13 cellular contexts compared by ENCODE assay signal in genomic region chr19:43003634-43004033, GRCh38. TPM values are rescaled to one million over a fixed set of nuclear protein-coding genes. Genes with fewer than 3 reads are reported as not detected.
DNase-seq lines count a peak whose midpoint lies in the region; ATAC-seq and TF ChIP-seq lines count a peak whose summit lies in the region.
"Not testable (repeated sequence)": the region's sequence is repeated elsewhere in the genome, so short reads cannot be mapped to it uniquely, and the experiment has no call there.
"Had no signal": no experiment of that assay in that cellular context is flagged by ENCODE, and none has a peak within 500 bp of the region (broad histone marks: within the 10 kb centered on the region; RNA-seq: fewer than 3 reads in every experiment).

No MANE protein-coding gene starts in this region.

- BruUV-seq in Caco-2 (replicated peaks; lab: Mats Ljungman, UMichigan); PC-9 (replicated peaks; lab: Mats Ljungman, UMichigan): not testable (repeated sequence)

- H3K9me2 ChIP-seq in PC-9 (ENCODE audit: insufficient read depth) = not testable (repeated sequence)

- H3K4me3 Mint-ChIP-seq in Caco-2 (ENCODE audit: unreplicated experiment) = peak overlapping the region; percentile 22
- H3K4me3 Mint-ChIP-seq in HFFc6 = peak overlapping the region; percentile 32; the same call in 1 of the 2 replicates
- H3K4me3 Mint-ChIP-seq in WTC11 = not testable (repeated sequence)

- H2AFZ ChIP-seq in PC-9 = not testable (repeated sequence)

- not testable (repeated sequence) for H3K9me3 ChIP-seq in Caco-2; PC-9 (ENCODE audit: insufficient read depth, low read depth); skeletal muscle tissue (ENCODE audit: control insufficient read depth in 3 of 3, low read length in 3 of 3)

- H3K27ac Mint-ChIP-seq in Caco-2 (ENCODE audit: unreplicated experiment) (peak overlapping the region; percentile 93), HFFc6 (peak overlapping the region; percentile 83), WTC11 (peak overlapping the region; percentile 96)

- peaks cover 13% of the 10 kb centered on the region; the same call in 1 of the 2 replicates for H3F3A ChIP-seq in PC-9 (ENCODE audit: insufficient read depth, low read depth)

- POLR2A ChIA-PET in Caco-2 (lab: Charles Lee); PC-9 (lab: Charles Lee; ENCODE audit: unreplicated experiment); WTC11 (lab: Charles Lee): not testable (repeated sequence)

- DNase-seq in Caco-2; HFFc6; WTC11 (ENCODE audit: low spot score): not testable (repeated sequence)
- peak in 1 of 2 experiments; percentile 41 for DNase-seq in PC-9
- peak; percentile 59 for DNase-seq in epithelial cell of esophagus (ENCODE audit: low read depth)
- peak; percentile 21 for DNase-seq in kidney tubule cell (ENCODE audit: low spot score)

- not testable (repeated sequence) for H3K4me3 ChIP-seq in Caco-2 (ENCODE audit: low read depth, low read length); PC-9; epithelial cell of esophagus (ENCODE audit: low read length); skeletal muscle tissue (ENCODE audit: low read length in 3 of 3)

- peaks cover 24% of the 10 kb centered on the region for H3K9me3 Mint-ChIP-seq in Caco-2 (ENCODE audit: unreplicated experiment)
- H3K9me3 Mint-ChIP-seq in HFFc6, WTC11: not testable (repeated sequence)

- H3K27me3 Mint-ChIP-seq in Caco-2 (ENCODE audit: insufficient read depth, unreplicated experiment); HFFc6 (ENCODE audit: insufficient read depth); WTC11 (ENCODE audit: low read depth): not testable (repeated sequence)

- H3K9ac ChIP-seq in skeletal muscle tissue (ENCODE audit: low read depth in 1 of 3, low read length in 3 of 3) = not testable (repeated sequence)

- not testable (repeated sequence) for H3K4me2 ChIP-seq in PC-9

- H3K4me1 ChIP-seq in Caco-2 (peaks cover 10% of the 10 kb centered on the region), PC-9 (replicated peaks; ENCODE audit: insufficient read depth) (peaks cover 21% of the 10 kb centered on the region)
- H3K4me1 ChIP-seq in skeletal muscle tissue (ENCODE audit: control insufficient read depth in 3 of 3, insufficient read depth in 3 of 3, low read length in 3 of 3) = not testable (repeated sequence)

- not testable (repeated sequence) for H3K36me3 ChIP-seq in Caco-2 (ENCODE audit: control insufficient read depth, insufficient read depth, low read length); PC-9 (ENCODE audit: low read depth); skeletal muscle tissue (ENCODE audit: control insufficient read depth in 3 of 3, insufficient read depth in 3 of 3, low read length in 3 of 3)

- H3K27ac ChIP-seq in PC-9 (peak overlapping the region; percentile 57), skeletal muscle tissue (ENCODE audit: low read depth, low read length) (peak overlapping the region; percentile 18)

- CTCF ChIA-PET in Caco-2 (lab: Charles Lee); PC-9 (lab: Charles Lee); WTC11 (lab: Charles Lee): not testable (repeated sequence)

- H3K79me2 ChIP-seq in PC-9 (ENCODE audit: low read depth) = not testable (repeated sequence)

- TF ChIP-seq CTCF in Caco-2 (IDR thresholded peaks at IDR 0.05; ENCODE audit: insufficient read depth in 1 of 2, low read depth in 1 of 2, low read length in 1 of 2, severe bottlenecking in 1 of 2, unreplicated experiment in 1 of 2); HFFc6 (IDR thresholded peaks at IDR 0.05); PC-9 (conservative IDR thresholded peaks at IDR 0.05); WTC11 (IDR thresholded peaks at IDR 0.05); epithelial cell of esophagus (IDR thresholded peaks at IDR 0.05; ENCODE audit: insufficient read depth, low read depth, low read length, missing control alignments): not testable (repeated sequence)

- not testable (repeated sequence) for ATAC-seq in WTC11

- not testable (repeated sequence) for H4K20me1 ChIP-seq in PC-9 (ENCODE audit: insufficient read depth)

- H3K4me1 Mint-ChIP-seq in Caco-2 (ENCODE audit: low read depth, unreplicated experiment) (peaks cover 18% of the 10 kb centered on the region), HFFc6 (ENCODE audit: low read depth) (peaks cover 67% of the 10 kb centered on the region), WTC11 (peaks cover 29% of the 10 kb centered on the region)

- intact Hi-C loops in Caco-2 (cut with micrococcal nuclease; ENCODE audit: unreplicated experiment); PC-9 (cut with micrococcal nuclease; ENCODE audit: unreplicated experiment): not testable (repeated sequence)

- not testable (repeated sequence) for H3K27me3 ChIP-seq in Caco-2 (replicated peaks; ENCODE audit: control insufficient read depth, insufficient read depth, low read length); PC-9 (ENCODE audit: insufficient read depth, low read depth); skeletal muscle tissue (ENCODE audit: control insufficient read depth in 3 of 3, insufficient read depth in 3 of 3, low read length in 3 of 3)

- not testable (repeated sequence) for H3K36me3 Mint-ChIP-seq in Caco-2 (ENCODE audit: insufficient read depth, unreplicated experiment); WTC11
- H3K36me3 Mint-ChIP-seq in HFFc6 (ENCODE audit: low read depth) = peaks cover 14% of the 10 kb centered on the region

RNA-seq across cellular contexts. Expression of gene PSG11, which starts 22.6 kb away (rescaled TPM):
- 0.41 TPM in 1 of 2 replicates, not detected in the other for total RNA-seq in Caco-2 (2022)
- under 1 TPM in 5 of 6 experiments, not detected in 1; 0.19 to 0.84 (median 0.47) TPM for total RNA-seq in HFFc6 (2021; fragmentation: NEBNext Ultra II Directional; extraction: Animal tissue kit (Norgen Biotek cat#: 25700))
- not detected in 2 replicates for total RNA-seq in PC-9 (2021)
- not detected in 3 replicates for total RNA-seq in WTC11 (2021)
- 0.52 TPM for total RNA-seq in skeletal muscle tissue
- total RNA-seq: A673; CD4-positive, alpha-beta memory T cell; GM12878; GM23248; H4; H9 had no signal
